ENCODE assay signal across 8 cellular contexts in the genomic region with DNA sequence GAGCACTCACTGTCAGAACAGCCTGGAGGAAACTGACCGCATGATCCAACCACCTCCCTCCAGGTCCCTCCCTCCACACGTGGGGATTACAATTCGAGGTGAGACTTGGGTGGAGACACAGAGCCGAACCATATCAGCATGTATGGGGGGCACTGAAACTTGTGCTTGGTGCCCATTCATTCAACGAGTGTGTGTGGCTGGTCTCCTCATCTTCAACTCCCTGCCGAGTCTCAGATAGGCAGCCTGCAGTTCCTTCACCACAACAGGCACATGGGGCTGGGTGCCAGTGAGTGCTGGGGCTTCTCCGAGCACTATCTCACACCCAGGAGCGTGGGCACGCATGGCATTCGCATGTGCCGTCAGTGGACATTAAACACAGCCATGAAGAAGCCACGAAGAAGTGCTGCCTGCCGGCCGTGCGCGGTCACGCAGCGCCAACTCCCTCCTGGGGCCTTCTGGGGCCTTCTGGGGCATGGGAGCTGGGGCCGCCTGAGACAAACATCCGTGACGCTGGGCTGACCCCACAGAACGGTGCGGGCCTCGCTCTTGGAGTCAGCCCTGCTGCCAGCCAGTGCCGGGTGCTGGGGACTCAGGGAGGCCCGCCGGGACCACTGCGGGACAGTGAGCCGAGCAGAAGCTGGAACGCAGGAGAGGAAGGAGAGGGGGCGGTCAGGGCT. TPM values are rescaled to one million over a fixed set of nuclear protein-coding genes. Genes with fewer than 3 reads are reported as not detected.
DNase-seq lines count a peak whose midpoint lies in the region; ATAC-seq and TF ChIP-seq lines count a peak whose summit lies in the region.

No MANE protein-coding gene starts in this region.

- H3K36me3 Mint-ChIP-seq in activated T-cell treated with anti-CD3 and anti-CD28 coated beads, Interleukin-2, amount 50 U/mL, for 4 hours (ENCODE audit: insufficient read depth), result peaks cover 2% of the 10 kb centered on the region

- intact Hi-C loops in Panc1 (cut with micrococcal nuclease; ENCODE audit: unreplicated experiment) (no loop called here), esophagus muscularis mucosa (cut with DNase I) (loop anchor here (5.0 to 10.0 kb wide), 2 partner anchors 50 to 123 kb away; partner anchors contain the start of genes ARFRP1, PTK6 and ZGPAT), psoas muscle (cut with DNase I) (loop anchor here in 1 of 2 donors (2.0 kb wide), 1 partner anchor 15 kb away; no protein-coding TSS in a partner anchor)

- peak overlapping the region; percentile 94 for H3K4me3 Mint-ChIP-seq in activated T-cell treated with anti-CD3 and anti-CD28 coated beads, Interleukin-2, amount 50 U/mL, for 4 hours

- 70% methylated on average over 16 of the region's 31 CpGs for WGBS in esophagus muscularis mucosa
- 27 to 33% (median 29%) methylated on average over 26 to 31 of the region's 31 CpGs for WGBS in psoas muscle, 3 donors

- TF ChIP-seq CTCF in Panc1 (IDR thresholded peaks at IDR 0.05) (no peak), esophagus muscularis mucosa (IDR thresholded peaks at IDR 0.05) (no peak), psoas muscle (IDR thresholded peaks at IDR 0.05) (no peak)

- no peaks in the 10 kb centered on the region for H3K27me3 Mint-ChIP-seq in activated T-cell treated with anti-CD3 and anti-CD28 coated beads, Interleukin-2, amount 50 U/mL, for 4 hours (ENCODE audit: low read depth)

- H3K4me1 ChIP-seq in Panc1 (ENCODE audit: control insufficient read depth, insufficient read depth, low read length), result peaks cover 9% of the 10 kb centered on the region
- H3K4me1 ChIP-seq in esophagus muscularis mucosa, result peaks cover 32 to 50% (median 47%) of the 10 kb centered on the region in 4 donors
- H3K4me1 ChIP-seq in psoas muscle, result peaks cover 13% of the 10 kb centered on the region

- peak overlapping the region; percentile 90 for H3K27ac ChIP-seq in Panc1 (ENCODE audit: low read length)
- H3K27ac ChIP-seq in esophagus muscularis mucosa (replicated peaks in 1 of 4), result peak overlapping the region; percentile 86 to 91 (median 87)
- H3K27ac ChIP-seq in psoas muscle, result peak overlapping the region; percentile 93

- H3K27me3 ChIP-seq in Panc1 (ENCODE audit: control insufficient read depth, insufficient read depth, low read length) (no peaks in the 10 kb centered on the region), esophagus muscularis mucosa (peaks cover 0 to 5% (median 0%) of the 10 kb centered on the region in 4 donors), psoas muscle (ENCODE audit: insufficient read depth in 3 of 3, low read length in 2 of 3) (peaks cover 0 to 13% (median 9%) of the 10 kb centered on the region in 3 donors)

- no peak for TF ChIP-seq EP300 in esophagus muscularis mucosa (IDR thresholded peaks at IDR 0.05)

- ATAC-seq in activated T-cell treated with anti-CD3 and anti-CD28 coated beads, Interleukin-2, amount 50 U/mL, for 4 hours, result no peak
- ATAC-seq in Panc1 (no peak), psoas muscle (peak; percentile 17 to 47 (median 22)), GM19351 (IDR thresholded peaks at IDR 0.05; ENCODE audit: unreplicated experiment) (no peak)

- no peak for TF ChIP-seq POLR2A in esophagus muscularis mucosa (IDR thresholded peaks at IDR 0.05; ENCODE audit: low read depth)

- peaks cover 3% of the 10 kb centered on the region; the same call in 1 of the 2 replicates for H3K36me3 ChIP-seq in Panc1 (ENCODE audit: control insufficient read depth, insufficient read depth, low read length)
- peaks cover 3 to 25% (median 24%) of the 10 kb centered on the region in 4 donors for H3K36me3 ChIP-seq in esophagus muscularis mucosa
- peaks cover 3 to 13% of the 10 kb centered on the region in 2 donors for H3K36me3 ChIP-seq in psoas muscle (ENCODE audit: insufficient read depth in 1 of 2, low read depth in 1 of 2)

- in situ Hi-C loops in Panc1 (cut with HindIII; ENCODE audit: low pct_unique_long_range_greater_than_20kb, low sequenced_read_pairs), result no loop called here

- POLR2A ChIA-PET in Panc1 (lab: Charles Lee), result no interaction called here

- peak overlapping the region; percentile 92 to 95; a peak in 2 of 4 replicates for H3K4me3 ChIP-seq in Panc1 (ENCODE audit: low read depth in 2 of 2, low read length in 2 of 2)
- H3K4me3 ChIP-seq in esophagus muscularis mucosa, result peak overlapping the region; percentile 65 to 75 (median 70)
- peak overlapping the region; percentile 81 for H3K4me3 ChIP-seq in psoas muscle

- peaks cover 26% of the 10 kb centered on the region for H3K4me1 Mint-ChIP-seq in activated T-cell treated with anti-CD3 and anti-CD28 coated beads, Interleukin-2, amount 50 U/mL, for 4 hours (ENCODE audit: low read depth)

- H3K9me3 Mint-ChIP-seq in activated T-cell treated with anti-CD3 and anti-CD28 coated beads, Interleukin-2, amount 50 U/mL, for 4 hours, result no peaks in the 10 kb centered on the region

- H3K9me3 ChIP-seq in Panc1 (ENCODE audit: control insufficient read depth, insufficient read depth, low read depth, low read length), result no peaks in the 10 kb centered on the region
- no peaks in the 10 kb centered on the region for H3K9me3 ChIP-seq in esophagus muscularis mucosa
- H3K9me3 ChIP-seq in psoas muscle, result no peaks in the 10 kb centered on the region

- no TSS peak for BruUV-seq in Panc1 (replicated peaks; lab: Mats Ljungman, UMichigan)

- CTCF ChIA-PET in Panc1 (lab: Charles Lee), result no interaction called here

- no peak for DNase-seq in activated T-cell treated with anti-CD3 and anti-CD28 coated beads, Interleukin-2, amount 50 U/mL, for 4 hours
- DNase-seq in activated T-cell treated with anti-CD3 and anti-CD28 coated beads, Interleukin-2, amount 50 U/mL, for 48 hours, result no peak
- DNase-seq in Panc1 (ENCODE audit: low read depth, low spot score), result no peak
- no peak for DNase-seq in esophagus muscularis mucosa (ENCODE audit: extremely low spot score)
- DNase-seq in psoas muscle, result peak in 1 of 2 donors; percentile 63
- DNase-seq in GM19240 (ENCODE audit: insufficient read length, low spot score), result no peak
- no peak for DNase-seq in NCI-H226

RNA-seq across cellular contexts. Expression of gene RTEL1, which starts 0.7 kb away (rescaled TPM):
- 10 to 100 TPM; 50.6 to 67.7 (median 62.3) TPM for total RNA-seq in activated T-cell treated with anti-CD3 and anti-CD28 coated beads, Interleukin-2, amount 50 U/mL, for 4 hours
- total RNA-seq in Panc1 (2021; ENCODE audit: unreplicated experiment), result 26.1 TPM
- polyA plus RNA-seq in Panc1 (2012; ENCODE audit: insufficient read length), result 13.1 TPM
- 10 to 100 TPM in 2 of 4 donors, 1 to 10 TPM in 2; 8.4 to 13.4 (median 9.6) TPM for total RNA-seq in esophagus muscularis mucosa
- total RNA-seq in psoas muscle, result 10 to 100 TPM in 2 of 4 donors, 1 to 10 TPM in 2; 9.2 to 17.5 (median 10.9) TPM
- polyA plus RNA-seq in psoas muscle, result 1 to 10 TPM; 5.2 to 7.3 (median 7.1) TPM

RNA-seq across cellular contexts. Expression of gene STMN3, which starts 4.2 kb away (rescaled TPM):
- 10 to 100 TPM; 11.4 to 16.2 (median 12.4) TPM for total RNA-seq in activated T-cell treated with anti-CD3 and anti-CD28 coated beads, Interleukin-2, amount 50 U/mL, for 4 hours
- total RNA-seq in Panc1 (2021; ENCODE audit: unreplicated experiment), result 42.7 TPM
- polyA plus RNA-seq in Panc1 (2012; ENCODE audit: insufficient read length), result 61.1 TPM
- total RNA-seq in esophagus muscularis mucosa, result 10 to 100 TPM; 13.3 to 47.4 (median 28.9) TPM
- total RNA-seq in psoas muscle, result 1 to 10 TPM; 2.4 to 3.1 (median 2.7) TPM
- 1 to 10 TPM; 1.0 to 2.7 (median 1.2) TPM for polyA plus RNA-seq in psoas muscle

RNA-seq across cellular contexts. Expression of gene GMEB2, which starts 30.5 kb away (rescaled TPM):
- 10 to 100 TPM; 14.6 to 16.1 (median 15.1) TPM for total RNA-seq in activated T-cell treated with anti-CD3 and anti-CD28 coated beads, Interleukin-2, amount 50 U/mL, for 4 hours
- total RNA-seq in Panc1 (2021; ENCODE audit: unreplicated experiment), result 13.1 TPM
- 14.5 TPM for polyA plus RNA-seq in Panc1 (2012; ENCODE audit: insufficient read length)
- 10 to 100 TPM; 11.1 to 19.1 (median 14.0) TPM for total RNA-seq in esophagus muscularis mucosa
- 10 to 100 TPM in 1 of 4 donors, 1 to 10 TPM in 3; 5.4 to 10.1 (median 7.8) TPM for total RNA-seq in psoas muscle
- 1 to 10 TPM; 6.9 to 8.7 (median 8.5) TPM for polyA plus RNA-seq in psoas muscle

RNA-seq across cellular contexts. Expression of gene TNFRSF6B, which starts 39.1 kb away (rescaled TPM):
- total RNA-seq in activated T-cell treated with anti-CD3 and anti-CD28 coated beads, Interleukin-2, amount 50 U/mL, for 4 hours, result under 1 TPM in 1 of 3 donors, not detected in 2; 0.47 TPM
- total RNA-seq in Panc1 (2021; ENCODE audit: unreplicated experiment) (not detected), esophagus muscularis mucosa (10 to 100 TPM in 3 of 4 donors, 1 to 10 TPM in 1; 5.0 to 67.8 (median 26.5) TPM), psoas muscle (1 to 10 TPM in 3 of 4 donors, not detected in 1; 1.3 to 2.2 (median 1.6) TPM)
- 1.4 TPM for polyA plus RNA-seq in Panc1 (2012; ENCODE audit: insufficient read length)
- polyA plus RNA-seq in psoas muscle, result 10 to 100 TPM in 1 of 3 donors, 1 to 10 TPM in 1, under 1 TPM in 1; 0.56 to 16.1 (median 6.1) TPM

RNA-seq across cellular contexts. Expression of gene ARFRP1, which starts 50.4 kb away (rescaled TPM):
- total RNA-seq in activated T-cell treated with anti-CD3 and anti-CD28 coated beads, Interleukin-2, amount 50 U/mL, for 4 hours, result 10 to 100 TPM; 62.1 to 67.1 (median 63.5) TPM
- total RNA-seq in Panc1 (2021; ENCODE audit: unreplicated experiment) (57.9 TPM), esophagus muscularis mucosa (10 to 100 TPM; 34.1 to 46.5 (median 44.6) TPM), psoas muscle (10 to 100 TPM; 22.9 to 38.9 (median 32.6) TPM)
- 68.1 TPM for polyA plus RNA-seq in Panc1 (2012; ENCODE audit: insufficient read length)
- 10 to 100 TPM; 31.7 to 74.0 (median 32.4) TPM for polyA plus RNA-seq in psoas muscle

Comparison
In these comparisons a context has a peak if more than half of its experiments do, and no peak if none do; other contexts are left out.
1. ATAC-seq: peak in psoas muscle (4 of 4); none in activated T-cell treated with anti-CD3 and anti-CD28 coated beads, Interleukin-2, amount 50 U/mL, for 4 hours (0 of 2), Panc1 (single experiment) and GM19351 (single experiment).
2. Peak in every context shown above with its lines, with median percentiles within 50 percentile points of each other: H3K27ac ChIP-seq and H3K4me3 ChIP-seq.